1 cellular context compared by ENCODE assay signal in the genomic region with DNA sequence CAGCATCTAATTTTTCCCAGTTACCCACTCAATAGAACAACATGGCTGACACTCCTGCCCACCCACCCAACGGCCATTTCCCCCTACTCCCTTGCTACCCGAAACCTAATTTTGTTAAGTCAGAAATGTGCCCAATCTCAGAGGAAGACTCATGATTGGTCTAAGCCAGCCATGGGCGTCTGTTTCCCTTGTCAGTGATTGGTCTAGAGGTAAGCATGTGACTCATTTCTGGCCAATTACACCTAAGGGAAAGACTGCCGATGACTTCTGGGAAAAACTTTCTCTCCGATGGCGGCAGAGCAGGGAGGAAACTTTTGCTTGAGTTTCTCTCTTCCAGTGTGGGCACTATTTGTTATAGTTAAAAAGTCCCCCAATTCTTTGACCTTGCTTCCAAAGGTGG.
TF ChIP-seq lines count a peak whose summit lies in the region.

No MANE protein-coding gene starts in this region.

TF ChIP-seq in K562, 482 proteins besides CTCF, POLR2A, EP300 and RAD21 (continued from another document):
- TF ChIP-seq, protein P1, sequence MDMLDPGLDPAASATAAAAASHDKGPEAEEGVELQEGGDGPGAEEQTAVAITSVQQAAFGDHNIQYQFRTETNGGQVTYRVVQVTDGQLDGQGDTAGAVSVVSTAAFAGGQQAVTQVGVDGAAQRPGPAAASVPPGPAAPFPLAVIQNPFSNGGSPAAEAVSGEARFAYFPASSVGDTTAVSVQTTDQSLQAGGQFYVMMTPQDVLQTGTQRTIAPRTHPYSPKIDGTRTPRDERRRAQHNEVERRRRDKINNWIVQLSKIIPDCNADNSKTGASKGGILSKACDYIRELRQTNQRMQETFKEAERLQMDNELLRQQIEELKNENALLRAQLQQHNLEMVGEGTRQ (CRISPR knock-in tag; IDR thresholded peaks at IDR 0.05) = peak; percentile 77
- TF ChIP-seq ZNF668 (CRISPR knock-in tag; IDR thresholded peaks at IDR 0.05) (no peak), SMARCC2 (IDR thresholded peaks at IDR 0.05; ENCODE audit: low read depth) (no peak), PTRF (tag; IDR thresholded peaks at IDR 0.05) (no peak), ATF1 (CRISPR knock-in tag; IDR thresholded peaks at IDR 0.05) (no peak), ATF1 (tag; IDR thresholded peaks at IDR 0.05) (no peak), RBBP5 (IDR thresholded peaks at IDR 0.05; ENCODE audit: borderline replicate concordance, insufficient read depth, low read length, poor library complexity, severe bottlenecking) (no peak), ZNF444 (CRISPR knock-in tag; IDR thresholded peaks at IDR 0.05) (no peak), RAD51 (IDR thresholded peaks at IDR 0.05; ENCODE audit: borderline replicate concordance, low read depth) (peak; percentile 71), GABPB2 (CRISPR knock-in tag; conservative IDR thresholded peaks at IDR 0.05) (no peak), GTF2F1 (IDR thresholded peaks at IDR 0.05; ENCODE audit: low read depth, low read length) (no peak), FOS (IDR thresholded peaks at IDR 0.05; ENCODE audit: extremely low read depth, insufficient read length) (peak; percentile 64), PHF21A (IDR thresholded peaks at IDR 0.05; ENCODE audit: borderline replicate concordance, low read depth) (0 out of 2 replicates have a peak, but pooled peaks have one; percentile 26), ILF3 (IDR thresholded peaks at IDR 0.05; ENCODE audit: borderline replicate concordance) (no peak), XRCC3 (IDR thresholded peaks at IDR 0.05) (no peak), RBM25 (IDR thresholded peaks at IDR 0.05; ENCODE audit: low read depth, low read length, severe bottlenecking) (peak; percentile 75), NFYB (IDR thresholded peaks at IDR 0.05; ENCODE audit: extremely low read depth, insufficient read length) (peak; percentile 94)
- TF ChIP-seq, protein P2, sequence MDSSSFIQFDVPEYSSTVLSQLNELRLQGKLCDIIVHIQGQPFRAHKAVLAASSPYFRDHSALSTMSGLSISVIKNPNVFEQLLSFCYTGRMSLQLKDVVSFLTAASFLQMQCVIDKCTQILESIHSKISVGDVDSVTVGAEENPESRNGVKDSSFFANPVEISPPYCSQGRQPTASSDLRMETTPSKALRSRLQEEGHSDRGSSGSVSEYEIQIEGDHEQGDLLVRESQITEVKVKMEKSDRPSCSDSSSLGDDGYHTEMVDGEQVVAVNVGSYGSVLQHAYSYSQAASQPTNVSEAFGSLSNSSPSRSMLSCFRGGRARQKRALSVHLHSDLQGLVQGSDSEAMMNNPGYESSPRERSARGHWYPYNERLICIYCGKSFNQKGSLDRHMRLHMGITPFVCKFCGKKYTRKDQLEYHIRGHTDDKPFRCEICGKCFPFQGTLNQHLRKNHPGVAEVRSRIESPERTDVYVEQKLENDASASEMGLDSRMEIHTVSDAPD (CRISPR knock-in tag; IDR thresholded peaks at IDR 0.05) = no peak
- TF ChIP-seq, protein P3, sequence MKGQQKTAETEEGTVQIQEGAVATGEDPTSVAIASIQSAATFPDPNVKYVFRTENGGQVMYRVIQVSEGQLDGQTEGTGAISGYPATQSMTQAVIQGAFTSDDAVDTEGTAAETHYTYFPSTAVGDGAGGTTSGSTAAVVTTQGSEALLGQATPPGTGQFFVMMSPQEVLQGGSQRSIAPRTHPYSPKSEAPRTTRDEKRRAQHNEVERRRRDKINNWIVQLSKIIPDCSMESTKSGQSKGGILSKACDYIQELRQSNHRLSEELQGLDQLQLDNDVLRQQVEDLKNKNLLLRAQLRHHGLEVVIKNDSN (CRISPR knock-in tag; IDR thresholded peaks at IDR 0.05) = peak; percentile 54
- TF ChIP-seq, protein P4, sequence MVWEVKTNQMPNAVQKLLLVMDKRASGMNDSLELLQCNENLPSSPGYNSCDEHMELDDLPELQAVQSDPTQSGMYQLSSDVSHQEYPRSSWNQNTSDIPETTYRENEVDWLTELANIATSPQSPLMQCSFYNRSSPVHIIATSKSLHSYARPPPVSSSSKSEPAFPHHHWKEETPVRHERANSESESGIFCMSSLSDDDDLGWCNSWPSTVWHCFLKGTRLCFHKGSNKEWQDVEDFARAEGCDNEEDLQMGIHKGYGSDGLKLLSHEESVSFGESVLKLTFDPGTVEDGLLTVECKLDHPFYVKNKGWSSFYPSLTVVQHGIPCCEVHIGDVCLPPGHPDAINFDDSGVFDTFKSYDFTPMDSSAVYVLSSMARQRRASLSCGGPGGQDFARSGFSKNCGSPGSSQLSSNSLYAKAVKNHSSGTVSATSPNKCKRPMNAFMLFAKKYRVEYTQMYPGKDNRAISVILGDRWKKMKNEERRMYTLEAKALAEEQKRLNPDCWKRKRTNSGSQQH (CRISPR knock-in tag; IDR thresholded peaks at IDR 0.05) = no peak
TF ChIP-seq in K562: peak in this region for 8.
